9 cellular contexts compared by ENCODE assay signal in the genomic region with DNA sequence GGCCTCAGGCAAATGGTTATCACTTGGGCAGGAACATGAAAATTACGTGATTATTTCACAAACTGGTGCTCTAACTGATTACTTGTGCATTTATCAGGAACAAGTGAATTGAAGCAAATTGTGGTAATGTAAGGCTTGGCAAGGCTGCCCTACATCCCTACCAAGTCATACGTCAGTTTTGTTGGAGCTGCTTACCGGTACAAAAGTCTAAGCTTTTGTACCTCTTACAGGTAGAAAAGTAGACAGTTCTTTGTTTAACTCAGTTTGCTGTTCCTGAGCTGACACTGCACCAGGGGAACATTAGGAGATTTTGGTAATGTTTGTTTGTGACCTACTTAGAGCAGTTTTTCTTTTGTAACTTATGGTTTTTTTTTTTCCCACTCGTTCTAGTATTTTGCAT. TPM values are rescaled to one million over a fixed set of nuclear protein-coding genes. Genes with fewer than 3 reads are reported as not detected.
A peak's percentile ranks its signal among the peaks of the same experiment; 100 is the strongest.
DNase-seq lines count a peak whose midpoint lies in the region; ATAC-seq, FAIRE-seq and TF ChIP-seq lines count a peak whose summit lies in the region.
"Had no signal": no experiment of that assay in that cellular context is flagged by ENCODE, and none has a peak within 500 bp of the region (broad histone marks: within the 10 kb centered on the region; RNA-seq: fewer than 3 reads in every experiment).

No MANE protein-coding gene starts in this region.

- H3K4me3 Mint-ChIP-seq in activated naive CD4-positive, alpha-beta T cell treated with anti-CD3 and anti-CD28 coated beads, Interleukin-2, amount 10 ng/mL, durations not matched to agents 7 days and 5 days = peak overlapping the region; percentile 84

- no peaks in the 10 kb centered on the region for H3K27me3 Mint-ChIP-seq in activated naive CD4-positive, alpha-beta T cell treated with anti-CD3 and anti-CD28 coated beads, Interleukin-2, amount 10 ng/mL, durations not matched to agents 7 days and 5 days

- peaks cover 68% of the 10 kb centered on the region for H4K20me1 ChIP-seq in HepG2 (ENCODE audit: insufficient read depth, low read length)

- CTCF ChIA-PET in activated naive CD4-positive, alpha-beta T cell treated with anti-CD3 and anti-CD28 coated beads, Interleukin-2, amount 10 ng/mL, durations not matched to agents 7 days and 5 days (lab: Charles Lee) = interaction anchor here (1.3 to 2.1 kb wide), 3 partner anchors 17 to 115 kb away, joined by 4 to 6 read pairs (median 4); no protein-coding TSS in a partner anchor
- CTCF ChIA-PET in HepG2 (lab: Yijun Ruan, JAX; ENCODE audit: low intra/inter-chr PET ratio, low total read pairs) = no interaction called here

- WGBS in HepG2 (ENCODE audit: low lambda C conversion rate) = 2% methylated on average over 4 of the region's 4 CpGs

- no peaks in the 10 kb centered on the region for H3K9me3 ChIP-seq in ascending aorta
- H3K9me3 ChIP-seq in HepG2 (ENCODE audit: low read length) = no peaks in the 10 kb centered on the region
- no peaks in the 10 kb centered on the region for H3K9me3 ChIP-seq in upper lobe of right lung

- H3K4me1 ChIP-seq in ascending aorta (peaks cover 9 to 47% of the 10 kb centered on the region in 2 donors), HepG2 (ENCODE audit: insufficient read depth, low read length) (peaks cover 63% of the 10 kb centered on the region), upper lobe of right lung (peaks cover 54% of the 10 kb centered on the region)

- H3K27ac Mint-ChIP-seq in activated naive CD4-positive, alpha-beta T cell treated with anti-CD3 and anti-CD28 coated beads, Interleukin-2, amount 10 ng/mL, durations not matched to agents 7 days and 5 days = peak overlapping the region; percentile 16
- peak overlapping the region in 1 of 2 donors; percentile 75 for H3K27ac Mint-ChIP-seq in activated naive CD4-positive, alpha-beta T cell treated with anti-CD3 and anti-CD28 coated beads, Interleukin-2, amount 50 U/mL, for 72 hours

- H3K27me3 ChIP-seq in ascending aorta (no peaks in the 10 kb centered on the region), HepG2 (ENCODE audit: control insufficient read depth in 1 of 2, insufficient read depth in 2 of 2, low read length in 2 of 2) (no peaks in the 10 kb centered on the region; a peak in 1 of 5 replicates), upper lobe of right lung (no peaks in the 10 kb centered on the region)

- DNase-seq in activated naive CD4-positive, alpha-beta T cell treated with anti-CD3 and anti-CD28 coated beads, Interleukin-2, amount 10 ng/mL, durations not matched to agents 7 days and 5 days = no peak
- DNase-seq in activated naive CD4-positive, alpha-beta T cell treated with anti-CD3 and anti-CD28 coated beads, Interleukin-2, amount 50 U/mL, for 72 hours (ENCODE audit: low spot score in 2 of 2) = no peak
- DNase-seq in ascending aorta (ENCODE audit: low spot score in 2 of 2) (no peak), HepG2 (ENCODE audit: low spot score) (no peak), upper lobe of right lung (no peak), HK-2 (ENCODE audit: unreplicated experiment) (no peak), omental fat pad (ENCODE audit: low spot score) (no peak)

- TF ChIP-seq CTCF in ascending aorta (IDR thresholded peaks at IDR 0.05) = no peak
- no peak for TF ChIP-seq CTCF in HepG2 (CRISPR knock-in tag; IDR thresholded peaks at IDR 0.05)
- TF ChIP-seq CTCF in upper lobe of right lung (IDR thresholded peaks at IDR 0.05) = no peak
- no peak for TF ChIP-seq CTCF in omental fat pad (IDR thresholded peaks at IDR 0.05)

- FAIRE-seq in HepG2 (lab: Jason Lieb, UNC) = peak; percentile 15
- FAIRE-seq: endometrium had no signal

- BruUV-seq in HepG2 (replicated peaks; lab: Mats Ljungman, UMichigan) = no TSS peak

- TF ChIP-seq EP300 in HepG2 (IDR thresholded peaks at IDR 0.05; ENCODE audit: low read depth in 2 of 2, low read length in 2 of 2) (no peak), HepG2 (CRISPR knock-in tag; IDR thresholded peaks at IDR 0.05; ENCODE audit: borderline replicate concordance) (no peak)

- H2AFZ ChIP-seq in HepG2 (ENCODE audit: low read length) = no peak overlapping the region

- H3K4me1 Mint-ChIP-seq in activated naive CD4-positive, alpha-beta T cell treated with anti-CD3 and anti-CD28 coated beads, Interleukin-2, amount 10 ng/mL, durations not matched to agents 7 days and 5 days = peaks cover 60% of the 10 kb centered on the region

- no peak for TF ChIP-seq RAD21 in HepG2 (CRISPR knock-in tag; IDR thresholded peaks at IDR 0.05)

- H3K27ac ChIP-seq in ascending aorta (peak overlapping the region; percentile 90 to 92), HepG2 (ENCODE audit: extremely low read length, insufficient read depth, low read length) (peak overlapping the region; percentile 14), upper lobe of right lung (peak overlapping the region; percentile 18)

- intact Hi-C loops in ascending aorta (cut with DNase I) = loop anchor here (10.0 kb wide), 1 partner anchor 501 kb away; no protein-coding TSS in a partner anchor
- intact Hi-C loops in HepG2 (cut with micrococcal nuclease; ENCODE audit: unreplicated experiment) = loop anchor here (2.0 to 5.0 kb wide), 3 partner anchors 47 to 522 kb away; partner anchors contain the start of gene GM2A
- intact Hi-C loops in upper lobe of right lung (cut with DNase I) = no loop called here

- POLR2A ChIA-PET in HepG2 (lab: Yijun Ruan, JAX) = interaction anchor here (0.9 to 5.4 kb wide), 5 partner anchors 14 to 521 kb away, joined by 3 to 73 read pairs (median 3); partner anchors contain the start of genes ATOX1 and GM2A

- H3K4me3 ChIP-seq in ascending aorta = peak overlapping the region; percentile 89 to 92
- H3K4me3 ChIP-seq in HepG2 (replicated peaks in 1 of 3; ENCODE audit: insufficient read depth in 1 of 3, low read depth in 2 of 3, low read length in 3 of 3) = peak overlapping the region; percentile 91 to 97 (median 95)
- peak overlapping the region; percentile 86 for H3K4me3 ChIP-seq in upper lobe of right lung

- peak overlapping the region; percentile 90 for H3K4me2 ChIP-seq in HepG2 (ENCODE audit: low read depth, low read length)

- H3K9me3 Mint-ChIP-seq in activated naive CD4-positive, alpha-beta T cell treated with anti-CD3 and anti-CD28 coated beads, Interleukin-2, amount 10 ng/mL, durations not matched to agents 7 days and 5 days = no peaks in the 10 kb centered on the region
- no peaks in the 10 kb centered on the region for H3K9me3 Mint-ChIP-seq in activated naive CD4-positive, alpha-beta T cell treated with anti-CD3 and anti-CD28 coated beads, Interleukin-2, amount 50 U/mL, for 72 hours

- H3K36me3 ChIP-seq in ascending aorta = no peaks in the 10 kb centered on the region
- H3K36me3 ChIP-seq in HepG2 (replicated peaks in 1 of 2; ENCODE audit: control insufficient read depth in 1 of 2, insufficient read depth in 2 of 2, low read length in 2 of 2) = peaks cover 2 to 5% of the 10 kb centered on the region in 2 experiments; a peak in 4 of 5 replicates
- peaks cover 13% of the 10 kb centered on the region for H3K36me3 ChIP-seq in upper lobe of right lung

- no peak for TF ChIP-seq POLR2A in HepG2 (IDR thresholded peaks at IDR 0.05; ENCODE audit: insufficient read depth in 1 of 2, low read depth in 2 of 2, low read length in 2 of 2)

- in situ Hi-C loops in HepG2 (cut with HindIII; ENCODE audit: extremely low pct_ligation_motif_present, low pct_unique_long_range_greater_than_20kb) = no loop called here

- peaks cover 40% of the 10 kb centered on the region for H3K36me3 Mint-ChIP-seq in activated naive CD4-positive, alpha-beta T cell treated with anti-CD3 and anti-CD28 coated beads, Interleukin-2, amount 10 ng/mL, durations not matched to agents 7 days and 5 days
- H3K36me3 Mint-ChIP-seq in activated naive CD4-positive, alpha-beta T cell treated with anti-CD3 and anti-CD28 coated beads, Interleukin-2, amount 50 U/mL, for 72 hours = peaks cover 23 to 42% of the 10 kb centered on the region in 2 donors

- H3K9ac ChIP-seq in HepG2 (ENCODE audit: insufficient read depth, low read depth, low read length) = peak overlapping the region; percentile 90

- H3K79me2 ChIP-seq in HepG2 (ENCODE audit: insufficient read depth, low read length) = peaks cover 69% of the 10 kb centered on the region

- ATAC-seq in activated naive CD4-positive, alpha-beta T cell treated with anti-CD3 and anti-CD28 coated beads, Interleukin-2, amount 50 U/mL, for 72 hours = no peak
- no peak for ATAC-seq in HepG2
- ATAC-seq in upper lobe of right lung = no peak
- ATAC-seq in HG03520 (IDR thresholded peaks at IDR 0.05; ENCODE audit: unreplicated experiment) = no peak
- ATAC-seq in omental fat pad (ENCODE audit: low FRiP score) = no peak

RNA-seq across cellular contexts. Expression of gene G3BP1, which starts 2.2 kb away (rescaled TPM):
- total RNA-seq in activated naive CD4-positive, alpha-beta T cell treated with anti-CD3 and anti-CD28 coated beads, Interleukin-2, amount 50 U/mL, for 72 hours = 100 to 1,000 TPM; 185 to 250 TPM
- total RNA-seq in ascending aorta = 138 TPM
- 320 and 517 TPM in 2 replicates for total RNA-seq in HepG2 (2016; rRNA removed; fragmentation: Illumina TruSeq; extraction: Trizol)
- total RNA-seq in HepG2 (2016; cell fraction: cytosol; rRNA removed; fragmentation: Illumina TruSeq; extraction: Trizol; ENCODE audit: low read depth) = 41.5 and 44.3 TPM in 2 replicates
- 318 and 499 TPM in 2 replicates for total RNA-seq in HepG2 (2016; cell fraction: insoluble cytoplasmic fraction; rRNA removed; fragmentation: Illumina TruSeq; extraction: Trizol)
- total RNA-seq in HepG2 (2016; cell fraction: membrane; rRNA removed; fragmentation: Illumina TruSeq; extraction: Trizol) = 78.5 and 90.0 TPM in 2 replicates
- 169 and 180 TPM in 2 replicates for total RNA-seq in HepG2 (2016; cell fraction: nucleus; rRNA removed; fragmentation: Illumina TruSeq; extraction: Trizol)
- polyA plus RNA-seq in HepG2 (2011; rRNA removed) = 36.7 and 36.8 TPM in 2 replicates
- 19.1 and 29.1 TPM in 2 replicates for polyA plus RNA-seq in HepG2 (2011; cell fraction: cytosol; rRNA removed)
- 21.7 and 24.8 TPM in 2 replicates for polyA plus RNA-seq in HepG2 (2011; cell fraction: nucleus; rRNA removed)
- polyA plus RNA-seq in HepG2 (2012) = 69.1 and 93.9 TPM in 2 replicates
- 10.9 and 11.4 TPM in 2 replicates for polyA plus RNA-seq in HepG2 (2016; cell fraction: cytosol; fragmentation: Illumina TruSeq; extraction: Trizol; ENCODE audit: low read depth)
- polyA plus RNA-seq in HepG2 (2016; cell fraction: insoluble cytoplasmic fraction; fragmentation: Illumina TruSeq; extraction: Trizol; ENCODE audit: low read depth) = 267 and 318 TPM in 2 replicates
- polyA plus RNA-seq in HepG2 (2016; cell fraction: membrane; fragmentation: Illumina TruSeq; extraction: Trizol; ENCODE audit: low read depth) = 32.9 and 35.3 TPM in 2 replicates
- polyA plus RNA-seq in HepG2 (2016; cell fraction: nucleus; fragmentation: Illumina TruSeq; extraction: Trizol; ENCODE audit: insufficient read depth, low read depth) = 110 and 112 TPM in 2 replicates
- 119 and 313 TPM in 2 replicates for polyA minus RNA-seq in HepG2 (2011; rRNA and poly(A)+ RNA removed; ENCODE audit: low replicate concordance)
- polyA minus RNA-seq in HepG2 (2011; cell fraction: cytosol; rRNA and poly(A)+ RNA removed) = 75.4 and 95.6 TPM in 2 replicates
- polyA minus RNA-seq in HepG2 (2011; cell fraction: nucleus; rRNA and poly(A)+ RNA removed) = 143 and 162 TPM in 2 replicates
- 158 TPM for total RNA-seq in upper lobe of right lung
- total RNA-seq in omental fat pad = 100 to 1,000 TPM; 110 to 180 (median 114) TPM

RNA-seq across cellular contexts. Expression of gene ATOX1, which starts 15.5 kb away (rescaled TPM):
- total RNA-seq in activated naive CD4-positive, alpha-beta T cell treated with anti-CD3 and anti-CD28 coated beads, Interleukin-2, amount 50 U/mL, for 72 hours = 10 to 100 TPM; 48.2 to 84.3 TPM
- total RNA-seq in ascending aorta = 179 TPM
- 124 and 146 TPM in 2 replicates for total RNA-seq in HepG2 (2016; rRNA removed; fragmentation: Illumina TruSeq; extraction: Trizol)
- 55.4 and 83.7 TPM in 2 replicates for total RNA-seq in HepG2 (2016; cell fraction: cytosol; rRNA removed; fragmentation: Illumina TruSeq; extraction: Trizol; ENCODE audit: low read depth)
- 123 and 144 TPM in 2 replicates for total RNA-seq in HepG2 (2016; cell fraction: insoluble cytoplasmic fraction; rRNA removed; fragmentation: Illumina TruSeq; extraction: Trizol)
- 93.5 and 124 TPM in 2 replicates for total RNA-seq in HepG2 (2016; cell fraction: membrane; rRNA removed; fragmentation: Illumina TruSeq; extraction: Trizol)
- total RNA-seq in HepG2 (2016; cell fraction: nucleus; rRNA removed; fragmentation: Illumina TruSeq; extraction: Trizol) = 49.1 and 52.7 TPM in 2 replicates
- 62.4 and 62.5 TPM in 2 replicates for polyA plus RNA-seq in HepG2 (2011; rRNA removed)
- 113 and 180 TPM in 2 replicates for polyA plus RNA-seq in HepG2 (2011; cell fraction: cytosol; rRNA removed)
- 35.5 and 39.6 TPM in 2 replicates for polyA plus RNA-seq in HepG2 (2011; cell fraction: nucleus; rRNA removed)
- 92.4 and 93.3 TPM in 2 replicates for polyA plus RNA-seq in HepG2 (2012)
- polyA plus RNA-seq in HepG2 (2016; cell fraction: cytosol; fragmentation: Illumina TruSeq; extraction: Trizol; ENCODE audit: low read depth) = 97.4 and 143 TPM in 2 replicates
- 209 and 219 TPM in 2 replicates for polyA plus RNA-seq in HepG2 (2016; cell fraction: insoluble cytoplasmic fraction; fragmentation: Illumina TruSeq; extraction: Trizol; ENCODE audit: low read depth)
- polyA plus RNA-seq in HepG2 (2016; cell fraction: membrane; fragmentation: Illumina TruSeq; extraction: Trizol; ENCODE audit: low read depth) = 131 and 173 TPM in 2 replicates
- polyA plus RNA-seq in HepG2 (2016; cell fraction: nucleus; fragmentation: Illumina TruSeq; extraction: Trizol; ENCODE audit: insufficient read depth, low read depth) = 113 and 116 TPM in 2 replicates
- polyA minus RNA-seq in HepG2 (2011; rRNA and poly(A)+ RNA removed; ENCODE audit: low replicate concordance) = 66.0 and 83.2 TPM in 2 replicates
- 18.4 and 25.2 TPM in 2 replicates for polyA minus RNA-seq in HepG2 (2011; cell fraction: cytosol; rRNA and poly(A)+ RNA removed)
- polyA minus RNA-seq in HepG2 (2011; cell fraction: nucleus; rRNA and poly(A)+ RNA removed) = 18.3 and 24.2 TPM in 2 replicates
- total RNA-seq in upper lobe of right lung = 62.4 TPM
- total RNA-seq in omental fat pad = 100 to 1,000 TPM in 2 of 4 donors, 10 to 100 TPM in 2; 81.5 to 162 (median 109) TPM

Comparison
In these comparisons a context has a peak if more than half of its experiments do, and no peak if none do; other contexts are left out.
1. H3K27ac ChIP-seq: peak in every context shown above with its lines; median percentile 91 in ascending aorta; 18 in upper lobe of right lung; 14 in HepG2.